Comparison of ENCODE assay signal across 18 cellular contexts in the genomic region with DNA sequence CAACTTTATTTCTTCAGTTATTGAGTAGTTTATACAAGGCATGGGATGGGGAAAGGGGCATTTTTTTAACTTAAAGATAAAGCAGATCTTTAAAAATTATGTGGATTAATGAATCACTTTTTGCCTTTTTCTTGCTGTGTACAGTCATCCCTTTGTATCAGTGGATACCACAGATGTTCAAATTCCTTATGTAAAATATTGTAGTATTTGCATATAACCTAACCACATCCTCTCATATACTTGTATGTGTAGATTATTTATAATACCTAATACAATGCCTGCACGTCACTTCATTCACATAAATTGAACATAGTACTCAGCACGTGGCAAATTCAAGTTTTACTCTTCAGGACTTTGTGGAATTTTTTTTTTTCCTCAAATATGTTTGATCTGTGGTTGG.
"Had no signal": no experiment of that assay in that cellular context is flagged by ENCODE, and none has a peak within 500 bp of the region (broad histone marks: within the 10 kb centered on the region; RNA-seq: fewer than 3 reads in every experiment).

No MANE protein-coding gene starts in this region.

- ATAC-seq: activated CD8-positive, alpha-beta memory T cell treated with anti-CD3 and anti-CD28 coated beads, Interleukin-2, amount 10 ng/mL, durations not matched to agents 7 days and 5 days; gastroesophageal sphincter; left colon; lower lobe of right lung; naive thymus-derived CD4-positive, alpha-beta T cell; upper lobe of right lung had no signal

- H3K79me2 ChIP-seq: parathyroid adenoma had no signal

- H3K27ac Mint-ChIP-seq: activated CD4-positive, alpha-beta memory T cell treated with anti-CD3 and anti-CD28 coated beads for 36 hours; activated CD8-positive, alpha-beta memory T cell treated with anti-CD3 and anti-CD28 coated beads, Interleukin-2, amount 10 ng/mL, durations not matched to agents 7 days and 5 days; activated naive CD4-positive, alpha-beta T cell treated with anti-CD3 and anti-CD28 coated beads, Interleukin-2, amount 10 ng/mL, durations not matched to agents 7 days and 5 days; activated T-helper 2 cell treated with anti-CD3 and anti-CD28 coated beads, Interferon-gamma antibody, Interleukin-2, Interleukin-4, amounts not matched to agents 10 μg/mL and 5 μg/mL and 100 μg/mL, durations not matched to agents 14 hours and 24 hours and 36 hours; naive thymus-derived CD4-positive, alpha-beta T cell had no signal

- H3K9me3 Mint-ChIP-seq: activated CD4-positive, alpha-beta memory T cell treated with anti-CD3 and anti-CD28 coated beads for 36 hours; activated naive CD4-positive, alpha-beta T cell treated with anti-CD3 and anti-CD28 coated beads, Interleukin-2, amount 10 ng/mL, durations not matched to agents 7 days and 5 days; activated T-helper 2 cell treated with anti-CD3 and anti-CD28 coated beads, Interferon-gamma antibody, Interleukin-2, Interleukin-4, amounts not matched to agents 10 μg/mL and 5 μg/mL and 100 μg/mL, durations not matched to agents 14 hours and 24 hours and 36 hours; naive thymus-derived CD4-positive, alpha-beta T cell had no signal

- H3K9me3 ChIP-seq: gastroesophageal sphincter, lower lobe of right lung, sigmoid colon, stomach, thoracic aorta, upper lobe of right lung had no signal

- H3K4me3 Mint-ChIP-seq: activated CD4-positive, alpha-beta memory T cell treated with anti-CD3 and anti-CD28 coated beads for 36 hours; activated CD8-positive, alpha-beta memory T cell treated with anti-CD3 and anti-CD28 coated beads, Interleukin-2, amount 10 ng/mL, durations not matched to agents 7 days and 5 days; activated naive CD4-positive, alpha-beta T cell treated with anti-CD3 and anti-CD28 coated beads, Interleukin-2, amount 10 ng/mL, durations not matched to agents 7 days and 5 days; naive thymus-derived CD4-positive, alpha-beta T cell had no signal

- H3K4me1 ChIP-seq: gastroesophageal sphincter, lower lobe of right lung, sigmoid colon, stomach, upper lobe of right lung had no signal

- H3K9ac ChIP-seq: parathyroid adenoma had no signal

- H2AFZ ChIP-seq: parathyroid adenoma had no signal

- H3K27me3 ChIP-seq: gastroesophageal sphincter, sigmoid colon, stomach, upper lobe of right lung had no signal

- H3K27ac ChIP-seq: gastroesophageal sphincter, lower lobe of right lung, parathyroid adenoma, sigmoid colon, stomach, thoracic aorta, upper lobe of right lung had no signal

- DNase-seq: activated CD4-positive, alpha-beta memory T cell treated with anti-CD3 and anti-CD28 coated beads for 36 hours; activated CD8-positive, alpha-beta memory T cell treated with anti-CD3 and anti-CD28 coated beads, Interleukin-2, amount 10 ng/mL, durations not matched to agents 7 days and 5 days; activated naive CD4-positive, alpha-beta T cell treated with anti-CD3 and anti-CD28 coated beads, Interleukin-2, amount 10 ng/mL, durations not matched to agents 7 days and 5 days; activated T-cell treated with anti-CD3 and anti-CD28 coated beads, Interleukin-2, amount 50 U/mL, for 1 hour; erythroblast; left colon; lower lobe of right lung; midbrain; naive thymus-derived CD4-positive, alpha-beta T cell; sigmoid colon; stimulated activated CD4-positive, alpha-beta T cell treated with anti-CD3 and anti-CD28 coated beads, Interleukin-1b, Interleukin-23, amount 100 ng/mL, for 48 hours; stomach; T1000; upper lobe of right lung had no signal

- H3K4me3 ChIP-seq: gastroesophageal sphincter, lower lobe of right lung, sigmoid colon, stomach, thoracic aorta, upper lobe of right lung had no signal

- H3K27me3 Mint-ChIP-seq: activated CD4-positive, alpha-beta memory T cell treated with anti-CD3 and anti-CD28 coated beads for 36 hours; activated CD8-positive, alpha-beta memory T cell treated with anti-CD3 and anti-CD28 coated beads, Interleukin-2, amount 10 ng/mL, durations not matched to agents 7 days and 5 days; activated naive CD4-positive, alpha-beta T cell treated with anti-CD3 and anti-CD28 coated beads, Interleukin-2, amount 10 ng/mL, durations not matched to agents 7 days and 5 days; naive thymus-derived CD4-positive, alpha-beta T cell had no signal
